ENCODE assay signal across 21 cellular contexts in genomic region chr2:70906022-70906421, GRCh38. TPM values are rescaled to one million over a fixed set of nuclear protein-coding genes. Genes with fewer than 3 reads are reported as not detected.
DNase-seq lines count a peak whose midpoint lies in the region; ATAC-seq and TF ChIP-seq lines count a peak whose summit lies in the region.
"Had no signal": no experiment of that assay in that cellular context is flagged by ENCODE, and none has a peak within 500 bp of the region (broad histone marks: within the 10 kb centered on the region; RNA-seq: fewer than 3 reads in every experiment).

No MANE protein-coding gene starts in this region.

- H3K4me1 ChIP-seq in right atrium auricular region = peaks cover 0 to 17% of the 10 kb centered on the region in 2 donors

- TF ChIP-seq CTCF in right atrium auricular region (IDR thresholded peaks at IDR 0.05) = no peak
- TF ChIP-seq CTCF in coronary artery (IDR thresholded peaks at IDR 0.05) = no peak

- H3K9me3 ChIP-seq in right atrium auricular region = no peaks in the 10 kb centered on the region
- H3K9me3 ChIP-seq: A549, SK-N-SH had no signal

- no peak for ATAC-seq in left cardiac atrium
- ATAC-seq in GM21390 (IDR thresholded peaks at IDR 0.05; ENCODE audit: unreplicated experiment) = no peak
- ATAC-seq in HG02973 (IDR thresholded peaks at IDR 0.05; ENCODE audit: unreplicated experiment) = no peak
- ATAC-seq: A549, K562 had no signal

- intact Hi-C loops in left cardiac atrium (cut with DNase I) = no loop called here

- DNase-seq in right atrium auricular region (ENCODE audit: low spot score) (peak; percentile 36), left cardiac atrium (no peak), coronary artery (ENCODE audit: low spot score) (peak; percentile 63), mucosa of gallbladder (ENCODE audit: low spot score) (peak; percentile 5), NCI-H2227 (lab: John Stamatoyannopoulos, UW; ENCODE audit: unreplicated experiment) (no peak)
- DNase-seq: DMS53, GDM1, H7, MM.1S, NCI-H1048, NCI-H1417 treated with DMSO at 0.1 percent for 48 hours, NCI-H187, NCI-H2227 treated with DMSO at 0.1 percent for 48 hours, NCI-H510A, SIG-M5, SK-N-SH had no signal

- peaks cover 13 to 18% of the 10 kb centered on the region in 2 donors for H3K27me3 ChIP-seq in right atrium auricular region

- no peaks in the 10 kb centered on the region for H3K36me3 ChIP-seq in right atrium auricular region

- H3K27ac ChIP-seq in right atrium auricular region = no peak overlapping the region
- H3K27ac ChIP-seq in coronary artery = no peak overlapping the region
- H3K27ac ChIP-seq: A549 had no signal

- no peak overlapping the region for H3K4me3 ChIP-seq in right atrium auricular region
- H3K4me3 ChIP-seq in coronary artery = no peak overlapping the region
- H3K4me3 ChIP-seq: A549, K562 had no signal

RNA-seq across cellular contexts. Expression of gene VAX2, which starts 5.6 kb away (rescaled TPM):
- under 1 TPM; 0.70 to 0.86 TPM for total RNA-seq in right atrium auricular region
- under 1 TPM; 0.47 to 0.81 TPM for total RNA-seq in left cardiac atrium
- not detected for total RNA-seq in mucosa of gallbladder
- total RNA-seq: B cell, H7, K562 had no signal

RNA-seq across cellular contexts. Expression of gene ATP6V1B1, which starts 29.7 kb away (rescaled TPM):
- total RNA-seq in right atrium auricular region (not detected), left cardiac atrium (under 1 TPM; 0.85 to 0.89 TPM), mucosa of gallbladder (1.6 TPM)
- total RNA-seq: B cell, K562 had no signal

Comparison
In these comparisons a context has a peak if more than half of its experiments do, and no peak if none do; other contexts are left out.
1. DNase-seq: peak in right atrium auricular region (single experiment), coronary artery (single experiment) and mucosa of gallbladder (single experiment); none in left cardiac atrium (single experiment) and NCI-H2227 (single experiment).